ENCODE assay signal across 17 cellular contexts in genomic region chr2:238777369-238778067, GRCh38.
"Had no signal": no experiment of that assay in that cellular context is flagged by ENCODE, and none has a peak within 500 bp of the region (broad histone marks: within the 10 kb centered on the region; RNA-seq: fewer than 3 reads in every experiment).

No MANE protein-coding gene starts in this region.

- H3K4me2 ChIP-seq: hepatocyte had no signal

- ATAC-seq: activated CD4-positive, CD25-positive, alpha-beta regulatory T cell treated with anti-CD3 and anti-CD28 coated beads, Interleukin-2, amount 50 U/mL, for 24 hours; esophagus mucosa; left lobe of liver; naive thymus-derived CD8-positive, alpha-beta T cell; stimulated activated memory B cell treated with anti-CD40 and anti-IgM and Interleukin-4, amounts not matched to agents 10 μg/mL and 1 μg/mL and 100 μg/mL, for 72 hours had no signal

- H3K4me1 ChIP-seq: right atrium auricular region, tibial artery, uterus had no signal

- DNase-seq: activated CD4-positive, alpha-beta T cell treated with anti-CD3 and anti-CD28 coated beads, Interleukin-2, amount 50 U/mL, for 1 hour; activated CD8-positive, alpha-beta memory T cell treated with anti-CD3 and anti-CD28 coated beads for 24 hours; activated naive CD8-positive, alpha-beta T cell treated with anti-CD3 and anti-CD28 coated beads, Interleukin-2, amount 10 ng/mL, durations not matched to agents 7 days and 5 days; central memory CD4-positive, alpha-beta T cell; islet precursor cell; mammary epithelial cell; naive thymus-derived CD8-positive, alpha-beta T cell; stimulated activated CD4-positive, alpha-beta T cell treated with anti-CD3 and anti-CD28 coated beads, Interleukin-2, amount 100 ng/mL, for 48 hours; tibial artery; uterus had no signal

- H3K9me3 ChIP-seq: tibial artery, uterus had no signal

- H2AFZ ChIP-seq: hepatocyte had no signal

- H3K27me3 ChIP-seq: hepatocyte, right atrium auricular region, uterus had no signal

- H3K27ac ChIP-seq: coronary artery, hepatocyte, right atrium auricular region, tibial artery, uterus had no signal

- H3K4me3 ChIP-seq: coronary artery, hepatocyte, right atrium auricular region, tibial artery, uterus had no signal

- H3K79me2 ChIP-seq: hepatocyte had no signal

- H3K36me3 ChIP-seq: right atrium auricular region, tibial artery, uterus had no signal
